ENCODE assay signal across 26 cellular contexts in the genomic region with DNA sequence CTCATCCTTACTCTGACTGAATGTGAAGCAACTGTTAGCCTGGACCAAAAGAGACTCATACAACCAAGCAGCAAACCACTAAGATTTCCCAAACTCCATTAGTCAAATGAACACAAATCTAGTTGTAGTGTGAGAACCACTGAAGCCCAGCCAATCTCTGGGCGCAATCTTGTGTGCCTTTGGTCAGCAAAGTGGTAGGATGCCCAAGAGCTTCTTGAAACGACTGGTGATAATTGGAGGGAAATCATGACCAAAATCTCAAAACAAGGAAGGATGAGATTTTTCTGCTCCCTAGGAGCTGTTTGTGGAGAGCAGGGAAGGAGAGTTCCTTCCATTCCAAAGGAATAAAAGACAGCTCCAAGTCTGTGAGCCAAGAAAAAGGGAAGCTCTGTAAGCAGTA. TPM values are rescaled to one million over a fixed set of nuclear protein-coding genes. Genes with fewer than 3 reads are reported as not detected.
"Had no signal": no experiment of that assay in that cellular context is flagged by ENCODE, and none has a peak within 500 bp of the region (broad histone marks: within the 10 kb centered on the region; RNA-seq: fewer than 3 reads in every experiment).

No MANE protein-coding gene starts in this region.

- H3K27ac Mint-ChIP-seq: dendritic cell treated with granulocyte-macrophage colony-stimulating factor and Interleukin-4, amounts not matched to agents 40 ng/mL and 50 ng/mL, for 4 days; memory B cell; mesothelial cell of epicardium; nephron had no signal

- H3K9me3 ChIP-seq: esophagus muscularis mucosa, gastroesophageal sphincter, left ventricle myocardium inferior, lower lobe of right lung, tibial nerve, upper lobe of right lung, vagina had no signal

- H3K27ac ChIP-seq: epithelial cell of prostate, gastroesophageal sphincter, lower lobe of right lung, upper lobe of right lung, vagina had no signal

- ATAC-seq: effector memory CD8-positive, alpha-beta T cell; gastroesophageal sphincter; left cardiac atrium; lower lobe of right lung; stimulated activated naive CD8-positive, alpha-beta T cell treated with anti-CD3 and anti-CD28 coated beads, Interleukin-15, Interleukin-2, amounts not matched to agents 100 U/mL and 50 U/mL, for 24 hours; upper lobe of right lung had no signal

- H3K4me1 Mint-ChIP-seq: central memory CD8-positive, alpha-beta T cell; memory B cell; mesothelial cell of epicardium; nephron had no signal

- H3K4me3 ChIP-seq: esophagus muscularis mucosa, gastroesophageal sphincter, left ventricle myocardium inferior, lower lobe of right lung, skin epidermis, tibial nerve, upper lobe of right lung, vagina had no signal

- H3K27me3 Mint-ChIP-seq: central memory CD8-positive, alpha-beta T cell; dendritic cell treated with granulocyte-macrophage colony-stimulating factor and Interleukin-4, amounts not matched to agents 40 ng/mL and 50 ng/mL, for 4 days; effector memory CD8-positive, alpha-beta T cell; memory B cell had no signal

- H3K9me3 Mint-ChIP-seq: central memory CD8-positive, alpha-beta T cell; dendritic cell treated with granulocyte-macrophage colony-stimulating factor and Interleukin-4, amounts not matched to agents 40 ng/mL and 50 ng/mL, for 4 days; effector memory CD8-positive, alpha-beta T cell; memory B cell; mesothelial cell of epicardium; nephron had no signal

- H3K4me3 Mint-ChIP-seq: central memory CD8-positive, alpha-beta T cell; dendritic cell treated with granulocyte-macrophage colony-stimulating factor and Interleukin-4, amounts not matched to agents 40 ng/mL and 50 ng/mL, for 4 days; effector memory CD8-positive, alpha-beta T cell; memory B cell; mesothelial cell of epicardium; nephron had no signal

- DNase-seq: effector memory CD8-positive, alpha-beta T cell; glutamatergic neuron; left cardiac atrium; left ventricle myocardium inferior; lower lobe of right lung; stimulated activated CD4-positive, alpha-beta T cell treated with anti-CD3 and anti-CD28 coated beads, Interleukin-2, amount 100 ng/mL, for 24 hours; stimulated activated naive CD8-positive, alpha-beta T cell treated with anti-CD3 and anti-CD28 coated beads, Interleukin-15, Interleukin-2, amounts not matched to agents 100 U/mL and 50 U/mL, for 24 hours; upper lobe of right lung had no signal

- H3K27me3 ChIP-seq: esophagus muscularis mucosa, gastroesophageal sphincter, tibial nerve, upper lobe of right lung, vagina had no signal

- H3K4me1 ChIP-seq: esophagus muscularis mucosa, gastroesophageal sphincter, left ventricle myocardium inferior, lower lobe of right lung, upper lobe of right lung, vagina had no signal

RNA-seq across cellular contexts. Expression of gene F2, which starts 24.0 kb away (rescaled TPM):
- total RNA-seq: fibroblast of villous mesenchyme, left cardiac atrium, left ventricle myocardium inferior, lower lobe of right lung, mesothelial cell of epicardium, myocyte, omental fat pad, posterior vena cava, sciatic nerve, temporal lobe, tibial nerve, upper lobe of right lung, vagina had no signal
- polyA plus RNA-seq: keratinocyte had no signal
